ENCODE assay signal across 1 cellular context in the genomic region with DNA sequence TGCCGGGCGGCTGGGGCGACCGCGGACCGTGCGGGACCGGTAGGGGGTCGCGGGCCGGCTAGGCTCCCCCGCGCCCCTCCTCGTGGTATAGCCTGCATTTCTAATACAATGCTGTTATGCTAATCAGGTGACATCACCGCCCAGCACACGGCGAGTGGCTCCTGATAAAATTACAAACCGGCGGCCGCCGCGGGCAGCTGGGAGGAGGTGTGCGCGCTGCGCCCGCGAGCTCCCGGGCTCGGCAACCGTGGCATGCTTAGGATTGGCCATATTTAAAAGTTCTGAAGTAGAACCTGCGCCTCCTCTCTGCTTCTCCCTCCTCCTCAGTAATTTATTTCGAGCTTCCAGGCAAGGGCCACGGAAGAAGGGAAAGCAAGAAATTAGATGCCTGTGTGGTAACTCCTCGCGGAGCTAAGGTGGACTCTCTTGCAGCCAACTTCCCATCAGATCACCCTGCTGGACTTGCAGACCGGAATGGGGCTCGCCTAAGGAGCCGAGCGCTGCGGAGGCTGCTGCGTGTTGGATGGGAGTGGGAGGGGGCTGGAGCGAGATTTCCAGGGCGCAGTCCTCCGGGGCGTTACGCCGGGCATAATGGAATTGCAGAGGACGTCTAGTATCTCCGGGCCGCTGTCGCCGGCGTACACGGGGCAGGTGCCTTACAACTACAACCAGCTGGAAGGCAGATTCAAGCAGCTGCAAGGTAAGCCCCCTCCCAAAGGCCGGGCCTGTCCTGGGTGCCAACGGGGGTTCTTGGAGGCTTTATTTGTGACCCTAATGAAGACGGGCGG.
A peak's percentile ranks its signal among the peaks of the same experiment; 100 is the strongest.
TF ChIP-seq lines count a peak whose summit lies in the region.

No MANE protein-coding gene starts in this region.

TF ChIP-seq in A549, 52 proteins besides CTCF, POLR2A, EP300 and RAD21 (continued from another document):
- TF ChIP-seq, protein P1, sequence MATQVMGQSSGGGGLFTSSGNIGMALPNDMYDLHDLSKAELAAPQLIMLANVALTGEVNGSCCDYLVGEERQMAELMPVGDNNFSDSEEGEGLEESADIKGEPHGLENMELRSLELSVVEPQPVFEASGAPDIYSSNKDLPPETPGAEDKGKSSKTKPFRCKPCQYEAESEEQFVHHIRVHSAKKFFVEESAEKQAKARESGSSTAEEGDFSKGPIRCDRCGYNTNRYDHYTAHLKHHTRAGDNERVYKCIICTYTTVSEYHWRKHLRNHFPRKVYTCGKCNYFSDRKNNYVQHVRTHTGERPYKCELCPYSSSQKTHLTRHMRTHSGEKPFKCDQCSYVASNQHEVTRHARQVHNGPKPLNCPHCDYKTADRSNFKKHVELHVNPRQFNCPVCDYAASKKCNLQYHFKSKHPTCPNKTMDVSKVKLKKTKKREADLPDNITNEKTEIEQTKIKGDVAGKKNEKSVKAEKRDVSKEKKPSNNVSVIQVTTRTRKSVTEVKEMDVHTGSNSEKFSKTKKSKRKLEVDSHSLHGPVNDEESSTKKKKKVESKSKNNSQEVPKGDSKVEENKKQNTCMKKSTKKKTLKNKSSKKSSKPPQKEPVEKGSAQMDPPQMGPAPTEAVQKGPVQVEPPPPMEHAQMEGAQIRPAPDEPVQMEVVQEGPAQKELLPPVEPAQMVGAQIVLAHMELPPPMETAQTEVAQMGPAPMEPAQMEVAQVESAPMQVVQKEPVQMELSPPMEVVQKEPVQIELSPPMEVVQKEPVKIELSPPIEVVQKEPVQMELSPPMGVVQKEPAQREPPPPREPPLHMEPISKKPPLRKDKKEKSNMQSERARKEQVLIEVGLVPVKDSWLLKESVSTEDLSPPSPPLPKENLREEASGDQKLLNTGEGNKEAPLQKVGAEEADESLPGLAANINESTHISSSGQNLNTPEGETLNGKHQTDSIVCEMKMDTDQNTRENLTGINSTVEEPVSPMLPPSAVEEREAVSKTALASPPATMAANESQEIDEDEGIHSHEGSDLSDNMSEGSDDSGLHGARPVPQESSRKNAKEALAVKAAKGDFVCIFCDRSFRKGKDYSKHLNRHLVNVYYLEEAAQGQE (IDR thresholded peaks at IDR 0.05), result 0 out of 2 replicates have a peak, but pooled peaks have one; percentile 16
- TF ChIP-seq, protein P2, sequence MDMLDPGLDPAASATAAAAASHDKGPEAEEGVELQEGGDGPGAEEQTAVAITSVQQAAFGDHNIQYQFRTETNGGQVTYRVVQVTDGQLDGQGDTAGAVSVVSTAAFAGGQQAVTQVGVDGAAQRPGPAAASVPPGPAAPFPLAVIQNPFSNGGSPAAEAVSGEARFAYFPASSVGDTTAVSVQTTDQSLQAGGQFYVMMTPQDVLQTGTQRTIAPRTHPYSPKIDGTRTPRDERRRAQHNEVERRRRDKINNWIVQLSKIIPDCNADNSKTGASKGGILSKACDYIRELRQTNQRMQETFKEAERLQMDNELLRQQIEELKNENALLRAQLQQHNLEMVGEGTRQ (IDR thresholded peaks at IDR 0.05), result no peak
- TF ChIP-seq SMC3 (IDR thresholded peaks at IDR 0.05) (0 out of 3 replicates have a peak, but pooled peaks have one; percentile 5), EHF (CRISPR knock-in tag; IDR thresholded peaks at IDR 0.05) (no peak), MYC (IDR thresholded peaks at IDR 0.05; ENCODE audit: borderline replicate concordance, low read length) (0 out of 2 replicates have a peak, but pooled peaks have one; percentile 19)
